Comparison of ENCODE assay signal across 1 cellular context in genomic region chr16:23670137-23670776, GRCh38.
TF ChIP-seq lines count a peak whose summit lies in the region.

No MANE protein-coding gene starts in this region.

TF ChIP-seq in K562, 482 proteins besides CTCF, POLR2A, EP300 and RAD21:
- TF ChIP-seq PREB (CRISPR knock-in tag; IDR thresholded peaks at IDR 0.05) (0 out of 2 replicates have a peak, but pooled peaks have one; percentile 37), ZNF277 (CRISPR knock-in tag; IDR thresholded peaks at IDR 0.05; ENCODE audit: borderline replicate concordance) (no peak), FOSL1 (tag; conservative IDR thresholded peaks at IDR 0.05) (peak; percentile 30; the same call in 1 of the 2 replicates)
TF ChIP-seq in K562: peak in this region for 2.
